Comparison of ENCODE assay signal across 9 cellular contexts in the genomic region with DNA sequence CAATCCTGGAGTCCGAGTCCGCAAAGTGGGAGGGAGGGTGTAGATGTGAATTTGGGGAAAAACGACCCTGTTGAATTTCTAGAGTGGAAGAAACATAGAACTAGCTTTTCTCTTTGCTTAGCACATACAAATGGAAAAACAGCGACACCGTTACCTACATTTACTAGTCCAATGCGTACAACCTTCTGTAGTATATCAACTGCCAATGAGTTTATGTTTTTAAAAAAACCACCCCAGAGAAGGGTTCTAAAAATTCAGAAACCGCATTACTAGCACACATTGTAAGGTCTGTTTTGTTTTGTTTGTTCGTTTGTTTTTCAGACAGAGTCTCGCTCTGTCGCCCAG. TPM values are rescaled to one million over a fixed set of nuclear protein-coding genes. Genes with fewer than 3 reads are reported as not detected.
DNase-seq lines count a peak whose midpoint lies in the region; ATAC-seq and TF ChIP-seq lines count a peak whose summit lies in the region.
"Had no signal": no experiment of that assay in that cellular context is flagged by ENCODE, and none has a peak within 500 bp of the region (broad histone marks: within the 10 kb centered on the region; RNA-seq: fewer than 3 reads in every experiment).

No MANE protein-coding gene starts in this region.

- peaks cover 5% of the 10 kb centered on the region for H3K4me1 ChIP-seq in cardiac muscle cell (ENCODE audit: low read depth)
- H3K4me1 ChIP-seq in neuron (ENCODE audit: insufficient read depth, low read length), result peaks cover 4% of the 10 kb centered on the region

- H3K27ac ChIP-seq in cardiac muscle cell, result no peak overlapping the region
- peak overlapping the region in 53 of 59 donors; percentile 52 to 93 (median 85) for H3K27ac ChIP-seq in dorsolateral prefrontal cortex

- H3K36me3 ChIP-seq in cardiac muscle cell, result no peaks in the 10 kb centered on the region
- H3K36me3 ChIP-seq in neuron (ENCODE audit: insufficient read depth, low read length), result peaks cover 5% of the 10 kb centered on the region

- H3K27me3 ChIP-seq in cardiac muscle cell, result no peaks in the 10 kb centered on the region
- no peaks in the 10 kb centered on the region for H3K27me3 ChIP-seq in dorsolateral prefrontal cortex
- H3K27me3 ChIP-seq in neuron (ENCODE audit: insufficient read depth, low read length), result no peaks in the 10 kb centered on the region

- in situ Hi-C loops in GM13976 (cut with MboI; ENCODE audit: low sequenced_read_pairs, unreplicated experiment), result no loop called here

- no peak for ATAC-seq in Right ventricle myocardium inferior
- peak; percentile 25 for ATAC-seq in HG03575 (IDR thresholded peaks at IDR 0.05; ENCODE audit: extremely low read depth, insufficient number of reproducible peaks, low FRiP score, unreplicated experiment)

- TF ChIP-seq CTCF in cardiac muscle cell (IDR thresholded peaks at IDR 0.05; ENCODE audit: low read depth, low read length) (no peak), dorsolateral prefrontal cortex (IDR thresholded peaks at IDR 0.05 in 54 of 56, conservative IDR thresholded peaks at IDR 0.05 in 2 of 56; ENCODE audit: low read depth in 1 of 56, partially characterized antibody in 56 of 56) (peak in 10 of 56 donors; percentile 1 to 14 (median 8)), GM13976 (IDR thresholded peaks at IDR 0.05; ENCODE audit: borderline replicate concordance, control extremely low read depth, extremely low read depth, insufficient read depth, missing control alignments) (no peak)

- no peak for DNase-seq in cardiac muscle cell (ENCODE audit: low read depth in 1 of 2, low spot score in 1 of 2)
- no peak for DNase-seq in Right ventricle myocardium inferior (ENCODE audit: missing footprints)
- DNase-seq in dorsolateral prefrontal cortex, result no peak
- no peak for DNase-seq in medulla oblongata (ENCODE audit: extremely low spot score)
- DNase-seq in GM13976 (ENCODE audit: low spot score), result no peak
- no peak for DNase-seq in stimulated activated CD4-positive, alpha-beta T cell treated with anti-CD3 and anti-CD28 coated beads, Interleukin-2, amount 100 ng/mL, for 48 hours

- H3K9me3 ChIP-seq in cardiac muscle cell (ENCODE audit: low read depth), result no peaks in the 10 kb centered on the region
- H3K9me3 ChIP-seq in neuron (ENCODE audit: low read length), result peaks cover 4% of the 10 kb centered on the region

- H3K4me3 ChIP-seq in cardiac muscle cell, result peak overlapping the region; percentile 59
- peak overlapping the region; percentile 59 to 100 (median 96) for H3K4me3 ChIP-seq in dorsolateral prefrontal cortex
- H3K4me3 ChIP-seq in neuron (ENCODE audit: low read length), result peak overlapping the region; percentile 91

- peak overlapping the region; percentile 88 for H2AFZ ChIP-seq in neuron (ENCODE audit: low read depth, low read length)

- intact Hi-C loops in Right ventricle myocardium inferior (cut with DNase I), result no loop called here
- intact Hi-C loops in dorsolateral prefrontal cortex (cut with DNase I), result loop anchor here in 1 of 2 donors (5.0 kb wide), 1 partner anchor 58 kb away; the partner anchor contains the start of gene EXOSC8

RNA-seq across cellular contexts. Expression of gene SUPT20H, which starts 0.3 kb away (rescaled TPM):
- 40.9 and 49.8 TPM in 2 replicates for total RNA-seq in cardiac muscle cell
- polyA plus RNA-seq in cardiac muscle cell, result 64.2 and 81.6 TPM in 2 replicates
- total RNA-seq in Right ventricle myocardium inferior, result 20.7 TPM
- total RNA-seq in dorsolateral prefrontal cortex, result 10 to 100 TPM; 32.0 to 82.1 (median 56.3) TPM

RNA-seq across cellular contexts. Expression of gene CSNK1A1L, which starts 45.6 kb away (rescaled TPM):
- total RNA-seq in cardiac muscle cell, result not detected in 2 replicates
- not detected in 2 replicates for polyA plus RNA-seq in cardiac muscle cell
- not detected for total RNA-seq in Right ventricle myocardium inferior
- total RNA-seq in dorsolateral prefrontal cortex, result not detected
- total RNA-seq: left cardiac atrium had no signal

RNA-seq across cellular contexts. Expression of gene EXOSC8, which starts 59.2 kb away (rescaled TPM):
- total RNA-seq in cardiac muscle cell, result 34.7 and 35.0 TPM in 2 replicates
- 125 and 147 TPM in 2 replicates for polyA plus RNA-seq in cardiac muscle cell
- total RNA-seq in Right ventricle myocardium inferior, result 22.9 TPM
- 10 to 100 TPM; 12.7 to 41.4 (median 22.4) TPM for total RNA-seq in dorsolateral prefrontal cortex
